Comparison of ENCODE assay signal across 7 cellular contexts in genomic region chr10:123718544-123719060, GRCh38. TPM values are rescaled to one million over a fixed set of nuclear protein-coding genes. Genes with fewer than 3 reads are reported as not detected.
"Had no signal": no experiment of that assay in that cellular context is flagged by ENCODE, and none has a peak within 500 bp of the region (broad histone marks: within the 10 kb centered on the region; RNA-seq: fewer than 3 reads in every experiment).

No MANE protein-coding gene starts in this region.

- ATAC-seq: K562 had no signal

- H2AFZ ChIP-seq: GM23248 had no signal

- H3K4me1 Mint-ChIP-seq: H9 had no signal

- H3K27ac ChIP-seq: GM23248 had no signal

- DNase-seq: GM23248, H9, HCEC 1CT, IMR-90, KG1 had no signal

- H3K4me3 ChIP-seq: GM23248, K562 had no signal

- H3K4me3 Mint-ChIP-seq: H9 had no signal

RNA-seq across cellular contexts. Expression of gene GPR26, which starts 52.4 kb away (rescaled TPM):
- total RNA-seq: GM23248, HT-29, IMR-90, K562 had no signal
- polyA plus RNA-seq: GM23248, IMR-90, K562 had no signal
